16 cellular contexts compared by ENCODE assay signal in genomic region chr4:130125468-130125867, GRCh38.
"Had no signal": no experiment of that assay in that cellular context is flagged by ENCODE, and none has a peak within 500 bp of the region (broad histone marks: within the 10 kb centered on the region; RNA-seq: fewer than 3 reads in every experiment).

No MANE protein-coding gene starts in this region.

- H3K27ac ChIP-seq: dorsolateral prefrontal cortex, psoas muscle, stomach, thoracic aorta had no signal

- DNase-seq: activated CD4-positive, alpha-beta memory T cell treated with anti-CD3 and anti-CD28 coated beads, Interleukin-2, amount 10 ng/mL, durations not matched to agents 7 days and 5 days; activated CD4-positive, alpha-beta T cell treated with anti-CD3 and anti-CD28 coated beads for 36 hours; activated effector memory CD4-positive, alpha-beta T cell treated with Interleukin-2 at 50 U/mL for 16 hours; activated naive CD4-positive, alpha-beta T cell treated with anti-CD3 and anti-CD28 coated beads, Interleukin-2, amount 50 U/mL, for 16 hours; activated T-cell treated with anti-CD3 and anti-CD28 coated beads, Interleukin-2, amount 50 U/mL, for 24 hours; dorsolateral prefrontal cortex; endodermal cell; mammary epithelial cell; psoas muscle; sigmoid colon; stimulated activated CD4-positive, alpha-beta T cell treated with anti-CD3 and anti-CD28 coated beads, Interleukin-1b, Interleukin-23, amount 100 ng/mL, for 48 hours; stomach; T-helper 17 cell had no signal

- ATAC-seq: activated CD4-positive, alpha-beta T cell treated with anti-CD3 and anti-CD28 coated beads for 36 hours; left lobe of liver; psoas muscle; T-helper 17 cell had no signal

- H3K4me1 Mint-ChIP-seq: activated CD4-positive, alpha-beta memory T cell treated with anti-CD3 and anti-CD28 coated beads, Interleukin-2, amount 10 ng/mL, durations not matched to agents 7 days and 5 days; activated CD4-positive, alpha-beta T cell treated with anti-CD3 and anti-CD28 coated beads for 36 hours; endodermal cell; T-helper 17 cell had no signal

- H3K36me3 ChIP-seq: sigmoid colon, stomach, thoracic aorta had no signal

- H3K27ac Mint-ChIP-seq: activated CD4-positive, alpha-beta memory T cell treated with anti-CD3 and anti-CD28 coated beads, Interleukin-2, amount 10 ng/mL, durations not matched to agents 7 days and 5 days; activated CD4-positive, alpha-beta T cell treated with anti-CD3 and anti-CD28 coated beads for 36 hours; activated T-cell treated with anti-CD3 and anti-CD28 coated beads, Interleukin-2, amount 50 U/mL, for 24 hours; endodermal cell; nephron; T-helper 17 cell had no signal

- H3K9me3 ChIP-seq: psoas muscle, stomach, thoracic aorta had no signal

- H3K27me3 ChIP-seq: dorsolateral prefrontal cortex, sigmoid colon, stomach had no signal

- H3K4me1 ChIP-seq: psoas muscle, sigmoid colon, stomach had no signal

- H3K4me3 Mint-ChIP-seq: activated CD4-positive, alpha-beta memory T cell treated with anti-CD3 and anti-CD28 coated beads, Interleukin-2, amount 10 ng/mL, durations not matched to agents 7 days and 5 days; activated CD4-positive, alpha-beta T cell treated with anti-CD3 and anti-CD28 coated beads for 36 hours; activated T-cell treated with anti-CD3 and anti-CD28 coated beads, Interleukin-2, amount 50 U/mL, for 24 hours; endodermal cell; nephron; T-helper 17 cell had no signal

- H3K27me3 Mint-ChIP-seq: activated CD4-positive, alpha-beta memory T cell treated with anti-CD3 and anti-CD28 coated beads, Interleukin-2, amount 10 ng/mL, durations not matched to agents 7 days and 5 days; activated CD4-positive, alpha-beta T cell treated with anti-CD3 and anti-CD28 coated beads for 36 hours; activated T-cell treated with anti-CD3 and anti-CD28 coated beads, Interleukin-2, amount 50 U/mL, for 24 hours; T-helper 17 cell had no signal

- H3K4me3 ChIP-seq: dorsolateral prefrontal cortex, psoas muscle, sigmoid colon, stomach, thoracic aorta had no signal
